Comparison of ENCODE assay signal across 27 cellular contexts in the genomic region with DNA sequence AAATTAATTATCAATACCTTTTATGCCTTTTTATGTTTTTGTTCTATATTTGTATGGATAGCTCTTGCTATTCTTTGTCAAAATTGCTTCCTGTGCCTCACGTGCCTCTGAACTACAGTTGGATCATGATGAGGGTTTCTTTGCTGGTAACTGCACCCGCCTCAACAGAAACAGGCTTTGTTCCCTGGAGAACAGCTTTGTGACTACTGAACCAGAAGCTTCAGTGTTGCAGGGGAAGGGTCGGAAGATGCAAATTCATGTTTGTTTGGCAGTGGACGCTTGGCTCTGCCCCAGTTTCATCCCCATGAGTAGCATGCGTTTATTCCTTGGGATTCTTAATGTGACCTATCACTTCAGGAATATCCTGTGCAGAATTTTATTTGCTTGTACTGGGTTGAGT.
"Had no signal": no experiment of that assay in that cellular context is flagged by ENCODE, and none has a peak within 500 bp of the region (broad histone marks: within the 10 kb centered on the region; RNA-seq: fewer than 3 reads in every experiment).

No MANE protein-coding gene starts in this region.

- H3K36me3 Mint-ChIP-seq: activated naive CD4-positive, alpha-beta T cell treated with anti-CD3 and anti-CD28 coated beads, Interleukin-2, amount 50 U/mL, for 24 hours; activated naive CD8-positive, alpha-beta T cell treated with anti-CD3 and anti-CD28 coated beads, Interleukin-2, amount 10 ng/mL, durations not matched to agents 7 days and 5 days had no signal

- DNase-seq: activated CD4-positive, alpha-beta T cell treated with anti-CD3 and anti-CD28 coated beads, Interleukin-2, amount 10 ng/mL, durations not matched to agents 24 days and 14 days; activated CD4-positive, alpha-beta T cell treated with anti-CD3 and anti-CD28 coated beads, Interleukin-2, amount 50 U/mL, for 4 hours; activated CD8-positive, alpha-beta T cell treated with anti-CD3 and anti-CD28 coated beads, Interleukin-2, amount 10 ng/mL, durations not matched to agents 7 days and 5 days; activated gamma-delta T cell; activated naive CD4-positive, alpha-beta T cell treated with Interleukin-2 at 50 U/mL for 16 hours; activated naive CD8-positive, alpha-beta T cell treated with anti-CD3 and anti-CD28 coated beads, Interleukin-2, amount 10 ng/mL, durations not matched to agents 7 days and 5 days; activated T-cell treated with anti-CD3 and anti-CD28 coated beads, Interleukin-2, amount 50 U/mL, for 24 hours; brain microvascular endothelial cell; central memory CD4-positive, alpha-beta T cell; NCI-H1105 treated with DMSO at 0.1 percent for 48 hours; NCI-H1436; NCI-H1694 treated with DMSO at 0.1 percent for 48 hours; NCI-H2029; NCI-H2171 treated with DMSO at 0.1 percent for 48 hours; NCI-H2227 treated with DMSO at 0.1 percent for 48 hours; NCI-H446; NCI-H510A treated with DMSO at 0.1 percent for 48 hours; Peyer's patch; RPMI8226; SHP77 treated with DMSO at 0.1 percent for 48 hours; SK-N-SH had no signal

- H3K4me1 ChIP-seq: Peyer's patch, SJSA1 had no signal

- H3K27me3 ChIP-seq: brain microvascular endothelial cell, Peyer's patch, SJSA1 had no signal

- H3K27me3 Mint-ChIP-seq: activated CD4-positive, alpha-beta T cell treated with anti-CD3 and anti-CD28 coated beads, Interleukin-2, amount 10 ng/mL, durations not matched to agents 24 days and 14 days; activated naive CD4-positive, alpha-beta T cell treated with anti-CD3 and anti-CD28 coated beads, Interleukin-2, amount 50 U/mL, for 24 hours; activated naive CD8-positive, alpha-beta T cell treated with anti-CD3 and anti-CD28 coated beads, Interleukin-2, amount 10 ng/mL, durations not matched to agents 7 days and 5 days; activated T-cell treated with anti-CD3 and anti-CD28 coated beads, Interleukin-2, amount 50 U/mL, for 24 hours had no signal

- H3K4me3 ChIP-seq: K562, Peyer's patch, SJSA1 had no signal

- H3K4me1 Mint-ChIP-seq: activated CD4-positive, alpha-beta T cell treated with anti-CD3 and anti-CD28 coated beads, Interleukin-2, amount 10 ng/mL, durations not matched to agents 24 days and 14 days; activated naive CD4-positive, alpha-beta T cell treated with anti-CD3 and anti-CD28 coated beads, Interleukin-2, amount 50 U/mL, for 24 hours; activated naive CD8-positive, alpha-beta T cell treated with anti-CD3 and anti-CD28 coated beads, Interleukin-2, amount 10 ng/mL, durations not matched to agents 7 days and 5 days had no signal

- H3K9ac ChIP-seq: SK-N-SH had no signal

- H3K27ac ChIP-seq: brain microvascular endothelial cell, Peyer's patch, SJSA1 had no signal

- H3K4me2 ChIP-seq: SK-N-SH had no signal

- H3K36me3 ChIP-seq: brain microvascular endothelial cell, Peyer's patch, SJSA1 had no signal

- H3K4me3 Mint-ChIP-seq: activated CD4-positive, alpha-beta T cell treated with anti-CD3 and anti-CD28 coated beads, Interleukin-2, amount 10 ng/mL, durations not matched to agents 24 days and 14 days; activated CD8-positive, alpha-beta T cell treated with anti-CD3 and anti-CD28 coated beads, Interleukin-2, amount 10 ng/mL, durations not matched to agents 7 days and 5 days; activated naive CD4-positive, alpha-beta T cell treated with anti-CD3 and anti-CD28 coated beads, Interleukin-2, amount 50 U/mL, for 24 hours; activated naive CD8-positive, alpha-beta T cell treated with anti-CD3 and anti-CD28 coated beads, Interleukin-2, amount 10 ng/mL, durations not matched to agents 7 days and 5 days; activated T-cell treated with anti-CD3 and anti-CD28 coated beads, Interleukin-2, amount 50 U/mL, for 24 hours; T-helper 1 cell treated with Interleukin-12 subunit alpha and Interleukin-12 subunit beta and Interleukin-4 antibody, amounts not matched to agents 30 μg/mL and 1 μg/mL, for 36 hours; T-helper 2 cell treated with Interferon-gamma antibody and Interleukin-4, amounts not matched to agents 5 μg/mL and 100 μg/mL, for 36 hours had no signal

- H3K9me3 ChIP-seq: Peyer's patch, SJSA1, SK-N-SH had no signal

- H3K27ac Mint-ChIP-seq: activated CD4-positive, alpha-beta T cell treated with anti-CD3 and anti-CD28 coated beads, Interleukin-2, amount 10 ng/mL, durations not matched to agents 24 days and 14 days; activated CD8-positive, alpha-beta T cell treated with anti-CD3 and anti-CD28 coated beads, Interleukin-2, amount 10 ng/mL, durations not matched to agents 7 days and 5 days; activated naive CD4-positive, alpha-beta T cell treated with anti-CD3 and anti-CD28 coated beads, Interleukin-2, amount 50 U/mL, for 24 hours; activated naive CD8-positive, alpha-beta T cell treated with anti-CD3 and anti-CD28 coated beads, Interleukin-2, amount 10 ng/mL, durations not matched to agents 7 days and 5 days; activated T-cell treated with anti-CD3 and anti-CD28 coated beads, Interleukin-2, amount 50 U/mL, for 24 hours; activated T-helper 2 cell treated with anti-CD3 and anti-CD28 coated beads, Interferon-gamma antibody, Interleukin-2, Interleukin-4, amounts not matched to agents 10 μg/mL and 5 μg/mL and 100 μg/mL, durations not matched to agents 14 hours and 24 hours and 36 hours; T-helper 1 cell treated with Interleukin-12 subunit alpha and Interleukin-12 subunit beta and Interleukin-4 antibody, amounts not matched to agents 30 μg/mL and 1 μg/mL, for 36 hours; T-helper 2 cell treated with Interferon-gamma antibody and Interleukin-4, amounts not matched to agents 5 μg/mL and 100 μg/mL, for 36 hours had no signal
